Comparison of ENCODE assay signal across 20 cellular contexts in the genomic region with DNA sequence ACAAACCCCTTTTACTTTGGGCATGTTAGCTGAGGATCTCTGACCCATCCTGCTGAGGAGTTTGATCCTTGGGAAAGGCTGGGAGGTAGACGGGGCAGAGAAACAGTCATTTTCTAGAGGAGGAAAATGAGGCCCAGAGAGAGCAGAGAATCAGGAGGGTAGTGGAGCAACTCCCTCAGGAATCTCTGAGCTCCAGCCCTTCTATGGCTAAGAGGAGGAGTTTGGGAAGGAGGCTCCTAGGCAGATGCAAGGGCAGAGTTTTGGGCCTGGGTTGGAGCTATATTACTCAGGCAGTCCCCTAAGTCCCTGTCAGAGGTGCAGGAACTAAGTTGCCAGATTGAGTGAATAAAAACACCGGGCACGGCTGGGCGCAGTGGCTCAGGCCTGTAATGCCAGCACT. TPM values are rescaled to one million over a fixed set of nuclear protein-coding genes. Genes with fewer than 3 reads are reported as not detected.
"Had no signal": no experiment of that assay in that cellular context is flagged by ENCODE, and none has a peak within 500 bp of the region (broad histone marks: within the 10 kb centered on the region; RNA-seq: fewer than 3 reads in every experiment).

No MANE protein-coding gene starts in this region.

- H3K9me3 Mint-ChIP-seq: activated naive CD4-positive, alpha-beta T cell treated with anti-CD3 and anti-CD28 coated beads, Interleukin-2, amount 50 U/mL, for 72 hours; activated T-cell treated with anti-CD3 and anti-CD28 coated beads, Interleukin-2, amount 50 U/mL, for 72 hours; stimulated activated naive CD8-positive, alpha-beta T cell treated with anti-CD3 and anti-CD28 coated beads, Interleukin-15, Interleukin-2, amounts not matched to agents 100 ng/mL and 50 ng/mL, for 24 hours had no signal

- H3K27ac ChIP-seq: right atrium auricular region, testis had no signal

- H3K27ac Mint-ChIP-seq: activated CD4-positive, alpha-beta T cell treated with anti-CD3 and anti-CD28 coated beads for 36 hours; activated CD8-positive, alpha-beta T cell treated with anti-CD3 and anti-CD28 coated beads, Interleukin-2, amount 10 ng/mL, durations not matched to agents 7 days and 5 days; activated naive CD4-positive, alpha-beta T cell treated with anti-CD3 and anti-CD28 coated beads, Interleukin-2, amount 50 U/mL, for 72 hours; activated T-cell treated with anti-CD3 and anti-CD28 coated beads, Interleukin-2, amount 50 U/mL, for 72 hours; stimulated activated naive CD8-positive, alpha-beta T cell treated with anti-CD3 and anti-CD28 coated beads, Interleukin-15, Interleukin-2, amounts not matched to agents 100 ng/mL and 50 ng/mL, for 24 hours had no signal

- DNase-seq: activated CD4-positive, alpha-beta T cell treated with anti-CD3 and anti-CD28 coated beads for 36 hours; activated CD8-positive, alpha-beta memory T cell treated with anti-CD3 and anti-CD28 coated beads, Interleukin-2, amount 50 U/mL, for 4 hours; activated CD8-positive, alpha-beta T cell treated with anti-CD3 and anti-CD28 coated beads, Interleukin-2, amount 10 ng/mL, durations not matched to agents 7 days and 5 days; activated gamma-delta T cell; activated T-cell treated with anti-CD3 and anti-CD28 coated beads, Interleukin-2, amount 50 U/mL, for 72 hours; amniotic stem cell; caudate nucleus; hypothalamus; left ventricle myocardium superior; stimulated activated CD4-positive, alpha-beta T cell treated with anti-CD3 and anti-CD28 coated beads, Interleukin-4, amount 100 ng/mL, for 4 hours; stimulated activated CD8-positive, alpha-beta memory T cell treated with anti-CD3 and anti-CD28 coated beads, Interleukin-4, amount 100 ng/mL, for 48 hours; T-helper 1 cell; T1000; testis had no signal

- H3K9me3 ChIP-seq: right atrium auricular region, testis had no signal

- H3K4me3 Mint-ChIP-seq: activated CD4-positive, alpha-beta T cell treated with anti-CD3 and anti-CD28 coated beads for 36 hours; activated CD8-positive, alpha-beta T cell treated with anti-CD3 and anti-CD28 coated beads, Interleukin-2, amount 10 ng/mL, durations not matched to agents 7 days and 5 days; activated T-cell treated with anti-CD3 and anti-CD28 coated beads, Interleukin-2, amount 50 U/mL, for 72 hours; stimulated activated naive CD8-positive, alpha-beta T cell treated with anti-CD3 and anti-CD28 coated beads, Interleukin-15, Interleukin-2, amounts not matched to agents 100 ng/mL and 50 ng/mL, for 24 hours had no signal

- H3K4me1 ChIP-seq: testis had no signal

- H3K27me3 Mint-ChIP-seq: stimulated activated naive CD8-positive, alpha-beta T cell treated with anti-CD3 and anti-CD28 coated beads, Interleukin-15, Interleukin-2, amounts not matched to agents 100 ng/mL and 50 ng/mL, for 24 hours had no signal

- H3K4me1 Mint-ChIP-seq: activated CD4-positive, alpha-beta T cell treated with anti-CD3 and anti-CD28 coated beads for 36 hours had no signal

- H3K36me3 ChIP-seq: right atrium auricular region had no signal

- H3K27me3 ChIP-seq: right atrium auricular region, testis had no signal

- ATAC-seq: activated CD4-positive, alpha-beta T cell treated with anti-CD3 and anti-CD28 coated beads for 36 hours; activated CD8-positive, alpha-beta T cell treated with anti-CD3 and anti-CD28 coated beads, Interleukin-2, amount 10 ng/mL, durations not matched to agents 7 days and 5 days; activated naive CD4-positive, alpha-beta T cell treated with anti-CD3 and anti-CD28 coated beads, Interleukin-2, amount 50 U/mL, for 72 hours; activated T-cell treated with anti-CD3 and anti-CD28 coated beads, Interleukin-2, amount 50 U/mL, for 72 hours; left ventricle myocardium superior; SK-N-SH treated with all-trans-retinoic acid at 6 μM for 48 hours had no signal

- H3K4me3 ChIP-seq: right atrium auricular region, smooth muscle cell, testis had no signal

- H3K36me3 Mint-ChIP-seq: activated naive CD4-positive, alpha-beta T cell treated with anti-CD3 and anti-CD28 coated beads, Interleukin-2, amount 50 U/mL, for 72 hours had no signal

RNA-seq across cellular contexts. Expression of gene ATP5MGL, which starts 14.3 kb away (rescaled TPM):
- total RNA-seq: kidney epithelial cell, right atrium auricular region had no signal
